Comparison of ENCODE assay signal across 19 cellular contexts in genomic region chr7:132609906-132610520, GRCh38. TPM values are rescaled to one million over a fixed set of nuclear protein-coding genes. Genes with fewer than 3 reads are reported as not detected.
A peak's percentile ranks its signal among the peaks of the same experiment; 100 is the strongest.
DNase-seq lines count a peak whose midpoint lies in the region; ATAC-seq and TF ChIP-seq lines count a peak whose summit lies in the region.
"Had no signal": no experiment of that assay in that cellular context is flagged by ENCODE, and none has a peak within 500 bp of the region (broad histone marks: within the 10 kb centered on the region; RNA-seq: fewer than 3 reads in every experiment).

No MANE protein-coding gene starts in this region.

- H3K9me3 ChIP-seq in right atrium auricular region: no peaks in the 10 kb centered on the region
- H3K9me3 ChIP-seq in effector memory CD4-positive, alpha-beta T cell (ENCODE audit: control insufficient read depth, low read length): no peaks in the 10 kb centered on the region
- H3K9me3 ChIP-seq: BLaER1 had no signal

- no peak for TF ChIP-seq CTCF in right atrium auricular region (IDR thresholded peaks at IDR 0.05)

- H3K4me1 ChIP-seq in right atrium auricular region: no peaks in the 10 kb centered on the region
- H3K4me1 ChIP-seq in effector memory CD4-positive, alpha-beta T cell (ENCODE audit: control insufficient read depth, insufficient read depth, low read length, poor library complexity, severe bottlenecking): no peaks in the 10 kb centered on the region

- H3K4me3 ChIP-seq in right atrium auricular region: no peak overlapping the region
- no peak overlapping the region for H3K4me3 ChIP-seq in effector memory CD4-positive, alpha-beta T cell (ENCODE audit: insufficient read depth, low read depth, low read length, poor library complexity, severe bottlenecking)
- H3K4me3 ChIP-seq: BLaER1, PC-9, SK-N-MC had no signal

- DNase-seq in Right ventricle myocardium inferior (ENCODE audit: missing footprints) (no peak), right atrium auricular region (ENCODE audit: low spot score) (no peak), NCI-H524 (lab: John Stamatoyannopoulos, UW) (peak; percentile 72 to 86), cerebellum (ENCODE audit: low spot score) (peak; percentile 82), superior temporal gyrus (ENCODE audit: extremely low spot score) (peak; percentile 44), RPMI8226 (no peak)
- DNase-seq in activated naive CD4-positive, alpha-beta T cell treated with anti-CD3 and anti-CD28 coated beads, Interleukin-2, amount 50 U/mL, for 72 hours (ENCODE audit: low spot score in 2 of 2): no peak
- no peak for DNase-seq in effector memory CD4-positive, alpha-beta T cell
- DNase-seq: CD8-positive, alpha-beta T cell; H9; Kasumi-1; MM.1S; NCI-H1105; NCI-H1930; PC-9 had no signal

- H3K27me3 ChIP-seq in right atrium auricular region: no peaks in the 10 kb centered on the region
- no peaks in the 10 kb centered on the region for H3K27me3 ChIP-seq in effector memory CD4-positive, alpha-beta T cell (replicated peaks; ENCODE audit: control insufficient read depth, insufficient read depth, low read length, poor library complexity, severe bottlenecking)
- H3K27me3 ChIP-seq: BLaER1 had no signal

- no peaks in the 10 kb centered on the region for H3K36me3 Mint-ChIP-seq in activated naive CD4-positive, alpha-beta T cell treated with anti-CD3 and anti-CD28 coated beads, Interleukin-2, amount 50 U/mL, for 72 hours
- H3K36me3 Mint-ChIP-seq: CD8-positive, alpha-beta T cell; IgD-negative memory B cell had no signal

- no peaks in the 10 kb centered on the region for H3K36me3 ChIP-seq in right atrium auricular region
- no peaks in the 10 kb centered on the region for H3K36me3 ChIP-seq in effector memory CD4-positive, alpha-beta T cell (ENCODE audit: control insufficient read depth, insufficient read depth, low read length)
- H3K36me3 ChIP-seq: BLaER1 had no signal

- peak; percentile 55 for ATAC-seq in Right ventricle myocardium inferior
- no peak for ATAC-seq in activated naive CD4-positive, alpha-beta T cell treated with anti-CD3 and anti-CD28 coated beads, Interleukin-2, amount 50 U/mL, for 72 hours
- ATAC-seq: CD8-positive, alpha-beta T cell had no signal

- H3K9me3 Mint-ChIP-seq in activated naive CD4-positive, alpha-beta T cell treated with anti-CD3 and anti-CD28 coated beads, Interleukin-2, amount 50 U/mL, for 72 hours: no peaks in the 10 kb centered on the region
- H3K9me3 Mint-ChIP-seq: CD8-positive, alpha-beta T cell; H9 had no signal

- no peak overlapping the region for H3K27ac ChIP-seq in right atrium auricular region
- H3K27ac ChIP-seq in effector memory CD4-positive, alpha-beta T cell (ENCODE audit: insufficient read depth, low read length, poor library complexity, severe bottlenecking): no peak overlapping the region
- H3K27ac ChIP-seq: BLaER1, HL-60, PC-9, SK-N-MC had no signal

- no peak overlapping the region for H3K27ac Mint-ChIP-seq in activated naive CD4-positive, alpha-beta T cell treated with anti-CD3 and anti-CD28 coated beads, Interleukin-2, amount 50 U/mL, for 72 hours
- H3K27ac Mint-ChIP-seq: CD8-positive, alpha-beta T cell; H9; IgD-negative memory B cell had no signal

- intact Hi-C loops in Right ventricle myocardium inferior (cut with DNase I): no loop called here

RNA-seq across cellular contexts. Expression of gene PLXNA4, which starts 33.7 kb away (rescaled TPM):
- total RNA-seq in Right ventricle myocardium inferior (17.6 TPM), right atrium auricular region (10 to 100 TPM in 1 of 2 donors, 1 to 10 TPM in 1; 9.5 to 18.0 TPM), cerebellum (20.4 TPM)
- total RNA-seq in activated naive CD4-positive, alpha-beta T cell treated with anti-CD3 and anti-CD28 coated beads, Interleukin-2, amount 50 U/mL, for 72 hours: under 1 TPM; 0.06 to 0.41 TPM

Comparison
In these comparisons a context has a peak if more than half of its experiments do, and no peak if none do; other contexts are left out.
1. DNase-seq: peak in NCI-H524 (2 of 2), cerebellum (single experiment) and superior temporal gyrus (single experiment); none in Right ventricle myocardium inferior (single experiment), right atrium auricular region (single experiment), activated naive CD4-positive, alpha-beta T cell treated with anti-CD3 and anti-CD28 coated beads, Interleukin-2, amount 50 U/mL, for 72 hours (0 of 2), RPMI8226 (single experiment) and effector memory CD4-positive, alpha-beta T cell (0 of 3).
2. RNA of gene PLXNA4, which starts 33.7 kb away (total RNA-seq): 20.4 TPM in cerebellum (single experiment), 9.5 to 18.0 TPM in right atrium auricular region and 17.6 TPM in Right ventricle myocardium inferior (single experiment); 0.06 to 0.41 TPM in activated naive CD4-positive, alpha-beta T cell treated with anti-CD3 and anti-CD28 coated beads, Interleukin-2, amount 50 U/mL, for 72 hours; every median in the first group is over 4 times any median in the second.